21 cellular contexts compared by ENCODE assay signal in the genomic region with DNA sequence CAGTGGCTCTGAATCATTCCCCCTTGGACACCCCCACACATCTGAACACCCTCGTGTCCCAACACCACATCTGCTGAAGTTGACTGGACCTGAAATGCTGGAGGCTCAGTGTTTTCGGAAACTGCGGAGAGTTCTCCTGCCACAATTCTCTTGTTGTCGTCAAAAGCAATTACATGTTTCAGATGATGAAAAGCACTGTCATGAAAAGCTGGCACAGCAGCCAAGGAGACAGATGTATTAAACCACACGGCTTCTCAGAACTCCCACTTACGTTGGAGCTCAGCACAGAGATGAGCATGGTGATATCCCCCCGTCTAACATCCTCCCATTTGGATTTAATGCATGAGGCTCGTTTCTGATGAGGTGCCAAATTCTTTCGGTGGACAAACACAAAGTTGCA.
"Had no signal": no experiment of that assay in that cellular context is flagged by ENCODE, and none has a peak within 500 bp of the region (broad histone marks: within the 10 kb centered on the region; RNA-seq: fewer than 3 reads in every experiment).

No MANE protein-coding gene starts in this region.

- H3K27ac Mint-ChIP-seq: activated naive CD4-positive, alpha-beta T cell treated with anti-CD3 and anti-CD28 coated beads, Interleukin-2, amount 10 ng/mL, durations not matched to agents 7 days and 5 days; naive thymus-derived CD4-positive, alpha-beta T cell; progenitor cell of endocrine pancreas; stimulated activated naive B cell treated with anti-CD40 and anti-IgM and Interleukin-4, amounts not matched to agents 10 μg/mL and 1 μg/mL and 100 μg/mL, for 72 hours had no signal

- H3K4me3 Mint-ChIP-seq: activated naive CD4-positive, alpha-beta T cell treated with anti-CD3 and anti-CD28 coated beads, Interleukin-2, amount 10 ng/mL, durations not matched to agents 7 days and 5 days; activated T-cell treated with anti-CD3 and anti-CD28 coated beads, Interleukin-2, amount 50 U/mL, for 4 hours; naive thymus-derived CD4-positive, alpha-beta T cell; stimulated activated naive B cell treated with anti-CD40 and anti-IgM and Interleukin-4, amounts not matched to agents 10 μg/mL and 1 μg/mL and 100 μg/mL, for 72 hours had no signal

- DNase-seq: activated CD4-positive, alpha-beta T cell treated with anti-CD3 and anti-CD28 coated beads, Interleukin-2, amount 50 U/mL, for 1 hour; activated CD4-positive, CD25-positive, alpha-beta regulatory T cell treated with anti-CD3 and anti-CD28 coated beads, Interleukin-2, amount 50 U/mL, for 72 hours; activated naive CD4-positive, alpha-beta T cell treated with anti-CD3 and anti-CD28 coated beads, Interleukin-2, amount 10 ng/mL, durations not matched to agents 7 days and 5 days; activated T-cell treated with anti-CD3 and anti-CD28 coated beads, Interleukin-2, amount 50 U/mL, for 4 hours; body of pancreas; cortex of kidney; foreskin melanocyte; hippocampal formation; left ventricle myocardium inferior; naive thymus-derived CD4-positive, alpha-beta T cell; retina; sigmoid colon; stimulated activated CD4-positive, alpha-beta T cell treated with anti-CD3 and anti-CD28 coated beads, Interleukin-2, amount 100 ng/mL, for 48 hours; stimulated activated CD8-positive, alpha-beta memory T cell treated with anti-CD3 and anti-CD28 coated beads, Interleukin-4, amount 100 ng/mL, for 48 hours; stimulated activated naive B cell treated with anti-CD40 and anti-IgM and Interleukin-4, amounts not matched to agents 10 μg/mL and 1 μg/mL and 100 μg/mL, for 72 hours; T-helper 1 cell; testis; trophoblast cell; WERI-Rb-1 had no signal

- H3K4me3 ChIP-seq: body of pancreas, cardiac muscle cell, left ventricle myocardium inferior, sigmoid colon, testis had no signal

- H3K27me3 ChIP-seq: body of pancreas, cardiac muscle cell, sigmoid colon, testis had no signal

- H3K36me3 ChIP-seq: cardiac muscle cell, left ventricle myocardium inferior, sigmoid colon, WERI-Rb-1 had no signal

- ATAC-seq: activated T-cell treated with anti-CD3 and anti-CD28 coated beads, Interleukin-2, amount 50 U/mL, for 4 hours; body of pancreas; naive thymus-derived CD4-positive, alpha-beta T cell; stimulated activated naive B cell treated with anti-CD40 and anti-IgM and Interleukin-4, amounts not matched to agents 10 μg/mL and 1 μg/mL and 100 μg/mL, for 72 hours had no signal

- H3K4me1 ChIP-seq: body of pancreas had no signal

- H3K27ac ChIP-seq: body of pancreas, cardiac muscle cell, left ventricle myocardium inferior, testis, WERI-Rb-1 had no signal

- H3K36me3 Mint-ChIP-seq: activated naive CD4-positive, alpha-beta T cell treated with anti-CD3 and anti-CD28 coated beads, Interleukin-2, amount 10 ng/mL, durations not matched to agents 7 days and 5 days; naive thymus-derived CD4-positive, alpha-beta T cell; stimulated activated naive B cell treated with anti-CD40 and anti-IgM and Interleukin-4, amounts not matched to agents 10 μg/mL and 1 μg/mL and 100 μg/mL, for 72 hours had no signal

- H3K9me3 Mint-ChIP-seq: activated naive CD4-positive, alpha-beta T cell treated with anti-CD3 and anti-CD28 coated beads, Interleukin-2, amount 10 ng/mL, durations not matched to agents 7 days and 5 days; activated T-cell treated with anti-CD3 and anti-CD28 coated beads, Interleukin-2, amount 50 U/mL, for 4 hours; naive thymus-derived CD4-positive, alpha-beta T cell; stimulated activated naive B cell treated with anti-CD40 and anti-IgM and Interleukin-4, amounts not matched to agents 10 μg/mL and 1 μg/mL and 100 μg/mL, for 72 hours had no signal

- H3K4me1 Mint-ChIP-seq: activated naive CD4-positive, alpha-beta T cell treated with anti-CD3 and anti-CD28 coated beads, Interleukin-2, amount 10 ng/mL, durations not matched to agents 7 days and 5 days; naive thymus-derived CD4-positive, alpha-beta T cell; stimulated activated naive B cell treated with anti-CD40 and anti-IgM and Interleukin-4, amounts not matched to agents 10 μg/mL and 1 μg/mL and 100 μg/mL, for 72 hours had no signal

- H3K9me3 ChIP-seq: body of pancreas, left ventricle myocardium inferior, sigmoid colon, testis had no signal
